Comparison of ENCODE assay signal across 29 cellular contexts in genomic region chr11:1812274-1812673, GRCh38.
DNase-seq lines count a peak whose midpoint lies in the region; ATAC-seq and TF ChIP-seq lines count a peak whose summit lies in the region.
"Had no signal": no experiment of that assay in that cellular context is flagged by ENCODE, and none has a peak within 500 bp of the region (broad histone marks: within the 10 kb centered on the region; RNA-seq: fewer than 3 reads in every experiment).

No MANE protein-coding gene starts in this region.

- H3K9me3 ChIP-seq in neutrophil = no peaks in the 10 kb centered on the region
- H3K9me3 ChIP-seq: BE2C had no signal

- TF ChIP-seq CTCF in coronary artery (IDR thresholded peaks at IDR 0.05) (no peak), neutrophil (IDR thresholded peaks at IDR 0.05) (no peak)

- no peaks in the 10 kb centered on the region for H3K36me3 ChIP-seq in neutrophil
- H3K36me3 ChIP-seq: BE2C; BLaER1; BLaER1 treated with 17β-estradiol and CSF1 and Interleukin-3, amounts not matched to agents 10 nM and 100 nM had no signal

- H3K27me3 ChIP-seq in neutrophil = no peaks in the 10 kb centered on the region
- H3K27me3 ChIP-seq: BE2C, BLaER1 had no signal

- peak; percentile 38 for DNase-seq in coronary artery (ENCODE audit: low spot score)
- DNase-seq in SKM-1 treated with dmso at 0.1 percent for 144 hours (lab: John Stamatoyannopoulos, UW; ENCODE audit: unreplicated experiment) = no peak
- DNase-seq: 8988T; ACHN; AML-193; BE2C; C1 segment of cervical spinal cord; Caco-2; Calu3; CD4-positive, alpha-beta memory T cell; CD4-positive, alpha-beta T cell; CD4-positive, CD25-positive, alpha-beta regulatory T cell; CD8-positive, alpha-beta memory T cell; CD8-positive, alpha-beta T cell; COR-L47; DMS 273 treated with DMSO at 0.1 percent for 48 hours; DMS153; DMS53; DMS79; DMS79 treated with DMSO at 0.1 percent for 48 hours; DND-41; EL had no signal

- H3K4me3 ChIP-seq in coronary artery (no peak overlapping the region), neutrophil (ENCODE audit: low read depth in 1 of 2, low read length in 1 of 2) (no peak overlapping the region)
- H3K4me3 ChIP-seq: A549; BLaER1; BLaER1 treated with 17β-estradiol and CSF1 and Interleukin-3, amounts not matched to agents 10 nM and 100 nM had no signal

- no peak for ATAC-seq in HG03097 (IDR thresholded peaks at IDR 0.05; ENCODE audit: low FRiP score, unreplicated experiment)
- ATAC-seq: A549; CD8-positive, alpha-beta T cell had no signal

- H3K4me1 ChIP-seq in neutrophil (ENCODE audit: control insufficient read depth in 1 of 2, insufficient read depth in 1 of 2, low read depth in 1 of 2, low read length in 1 of 2) = peaks cover 77 to 82% of the 10 kb centered on the region in 2 experiments
- H3K4me1 ChIP-seq: A549, BE2C had no signal

- no peak overlapping the region for H3K27ac ChIP-seq in coronary artery
- H3K27ac ChIP-seq in neutrophil = peak overlapping the region; percentile 76
- H3K27ac ChIP-seq: 22Rv1; A549; BLaER1; BLaER1 treated with 17β-estradiol and CSF1 and Interleukin-3, amounts not matched to agents 10 nM and 100 nM; C4-2B had no signal
